1 cellular context compared by ENCODE assay signal in the genomic region with DNA sequence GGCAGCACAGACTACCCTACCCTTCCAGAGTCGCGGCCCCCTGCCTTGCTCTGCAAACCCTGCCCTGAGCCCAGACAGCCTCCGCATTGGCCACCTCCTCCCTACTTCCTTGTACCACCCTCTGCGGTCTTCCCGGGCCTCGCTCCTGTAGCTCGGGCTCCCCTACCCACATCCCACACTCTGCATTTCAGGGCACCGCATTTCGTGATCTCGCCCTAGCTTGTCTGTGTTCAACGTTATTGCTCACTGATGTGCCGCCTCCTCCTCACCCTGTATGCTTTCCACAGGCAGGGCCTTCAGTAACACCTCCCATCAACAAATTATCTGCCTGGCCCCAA.
TF ChIP-seq lines count a peak whose summit lies in the region.

No MANE protein-coding gene starts in this region.

TF ChIP-seq in H1, 55 proteins besides CTCF, POLR2A, EP300 and RAD21:
- no peak for TF ChIP-seq TBP (IDR thresholded peaks at IDR 0.05; ENCODE audit: low read depth, low read length)
- no peak for TF ChIP-seq BACH1 (IDR thresholded peaks at IDR 0.05; ENCODE audit: low read length)
- TF ChIP-seq FOSL1 (IDR thresholded peaks at IDR 0.05; ENCODE audit: insufficient read depth, low read depth, low read length) = no peak
- TF ChIP-seq CHD2 (IDR thresholded peaks at IDR 0.05; ENCODE audit: low read length) = no peak
- no peak for TF ChIP-seq EZH2 (IDR thresholded peaks at IDR 0.05; ENCODE audit: low read depth, low read length, severe bottlenecking)
- no peak for TF ChIP-seq SIN3A (conservative IDR thresholded peaks at IDR 0.05 in 1 of 2, IDR thresholded peaks at IDR 0.05 in 1 of 2; ENCODE audit: low read depth in 1 of 2, low read length in 2 of 2)
- no peak for TF ChIP-seq SAP30 (IDR thresholded peaks at IDR 0.05; ENCODE audit: insufficient read depth, insufficient replicate concordance, low read length)
- no peak for TF ChIP-seq CBX8 (IDR thresholded peaks at IDR 0.05; ENCODE audit: borderline replicate concordance, low read depth, low read length)
- no peak for TF ChIP-seq SRF (IDR thresholded peaks at IDR 0.05; ENCODE audit: low read depth, low read length)
- TF ChIP-seq, protein P1, sequence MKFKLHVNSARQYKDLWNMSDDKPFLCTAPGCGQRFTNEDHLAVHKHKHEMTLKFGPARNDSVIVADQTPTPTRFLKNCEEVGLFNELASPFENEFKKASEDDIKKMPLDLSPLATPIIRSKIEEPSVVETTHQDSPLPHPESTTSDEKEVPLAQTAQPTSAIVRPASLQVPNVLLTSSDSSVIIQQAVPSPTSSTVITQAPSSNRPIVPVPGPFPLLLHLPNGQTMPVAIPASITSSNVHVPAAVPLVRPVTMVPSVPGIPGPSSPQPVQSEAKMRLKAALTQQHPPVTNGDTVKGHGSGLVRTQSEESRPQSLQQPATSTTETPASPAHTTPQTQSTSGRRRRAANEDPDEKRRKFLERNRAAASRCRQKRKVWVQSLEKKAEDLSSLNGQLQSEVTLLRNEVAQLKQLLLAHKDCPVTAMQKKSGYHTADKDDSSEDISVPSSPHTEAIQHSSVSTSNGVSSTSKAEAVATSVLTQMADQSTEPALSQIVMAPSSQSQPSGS (IDR thresholded peaks at IDR 0.05; ENCODE audit: low read length) = no peak
- no peak for TF ChIP-seq GABPA (IDR thresholded peaks at IDR 0.05; ENCODE audit: borderline replicate concordance, insufficient read depth, low read length)
TF ChIP-seq in H1: peak in this region for 0.
